ENCODE assay signal across 31 cellular contexts in the genomic region with DNA sequence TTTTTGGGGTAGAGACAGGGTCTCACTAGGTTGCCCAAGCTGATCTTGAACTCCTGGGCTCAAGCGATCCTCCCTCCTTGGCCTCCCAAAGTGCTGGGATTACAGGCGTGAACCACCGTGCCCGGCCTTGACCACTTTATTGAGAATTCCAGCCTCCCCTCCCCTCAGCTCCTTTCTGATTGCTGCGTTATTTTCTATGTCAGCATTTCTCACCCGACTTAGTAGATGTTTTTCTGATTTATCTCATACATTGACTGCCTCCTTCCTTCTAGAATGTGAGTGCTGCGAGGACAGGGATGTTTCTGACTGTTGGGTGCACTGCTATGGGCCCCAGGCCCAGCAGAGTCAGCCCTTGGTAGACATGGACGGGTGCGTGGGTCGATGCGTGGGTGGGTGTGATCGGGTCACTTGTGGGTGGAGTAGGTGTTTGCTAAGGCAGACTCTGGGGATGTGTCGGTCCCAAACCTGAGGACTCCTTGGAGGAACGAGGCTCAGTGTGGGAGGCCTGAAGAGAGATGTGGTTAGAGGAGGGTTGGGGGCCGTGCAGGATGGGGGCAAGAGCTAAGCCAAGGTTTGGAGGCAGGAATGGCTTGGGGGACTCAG. TPM values are rescaled to one million over a fixed set of nuclear protein-coding genes. Genes with fewer than 3 reads are reported as not detected.
A peak's percentile ranks its signal among the peaks of the same experiment; 100 is the strongest.
DNase-seq lines count a peak whose midpoint lies in the region; ATAC-seq, FAIRE-seq and TF ChIP-seq lines count a peak whose summit lies in the region.
"Had no signal": no experiment of that assay in that cellular context is flagged by ENCODE, and none has a peak within 500 bp of the region (broad histone marks: within the 10 kb centered on the region; RNA-seq: fewer than 3 reads in every experiment).

No MANE protein-coding gene starts in this region.

- no peaks in the 10 kb centered on the region for H3K9me3 ChIP-seq in HepG2 (ENCODE audit: low read length)
- H3K9me3 ChIP-seq in right lobe of liver = no peaks in the 10 kb centered on the region
- H3K9me3 ChIP-seq: adrenal gland, MG63, Peyer's patch, thoracic aorta had no signal

- H4K20me1 ChIP-seq in HepG2 (ENCODE audit: insufficient read depth, low read length) = peaks cover 12% of the 10 kb centered on the region; the same call in 1 of the 2 replicates

- TF ChIP-seq EP300 in HepG2 (IDR thresholded peaks at IDR 0.05; ENCODE audit: low read depth in 2 of 2, low read length in 2 of 2) = no peak
- TF ChIP-seq EP300 in HepG2 (CRISPR knock-in tag; IDR thresholded peaks at IDR 0.05; ENCODE audit: borderline replicate concordance) = no peak

- no peak overlapping the region for H3K4me3 Mint-ChIP-seq in activated T-helper 17 cell treated with anti-CD3 and anti-CD28 coated beads, Interleukin-2, amount 50 U/mL, for 72 hours
- H3K4me3 Mint-ChIP-seq in neural crest cell = no peak overlapping the region
- H3K4me3 Mint-ChIP-seq: naive thymus-derived CD8-positive, alpha-beta T cell; stimulated activated naive CD8-positive, alpha-beta T cell treated with anti-CD3 and anti-CD28 coated beads, Interleukin-15, Interleukin-2, amounts not matched to agents 100 ng/mL and 50 ng/mL, for 24 hours had no signal

- H3K4me1 Mint-ChIP-seq in activated T-helper 17 cell treated with anti-CD3 and anti-CD28 coated beads, Interleukin-2, amount 50 U/mL, for 72 hours = peaks cover 12% of the 10 kb centered on the region
- H3K4me1 Mint-ChIP-seq in neural crest cell = peaks cover 16% of the 10 kb centered on the region

- TF ChIP-seq POLR2A in HepG2 (IDR thresholded peaks at IDR 0.05; ENCODE audit: insufficient read depth in 1 of 2, low read depth in 2 of 2, low read length in 2 of 2) (no peak), right lobe of liver (IDR thresholded peaks at IDR 0.05) (no peak)

- no peak for TF ChIP-seq RAD21 in HepG2 (CRISPR knock-in tag; IDR thresholded peaks at IDR 0.05)

- POLR2A ChIA-PET in HepG2 (lab: Yijun Ruan, JAX) = no interaction called here

- H3K4me3 ChIP-seq in HepG2 (replicated peaks in 1 of 3; ENCODE audit: insufficient read depth in 1 of 3, low read depth in 2 of 3, low read length in 3 of 3) = no peak overlapping the region
- no peak overlapping the region for H3K4me3 ChIP-seq in right lobe of liver
- H3K4me3 ChIP-seq: adrenal gland, MG63, Peyer's patch, thoracic aorta had no signal

- H3K4me2 ChIP-seq in HepG2 (ENCODE audit: low read depth, low read length) = no peak overlapping the region

- no peaks in the 10 kb centered on the region for H3K36me3 Mint-ChIP-seq in activated T-helper 17 cell treated with anti-CD3 and anti-CD28 coated beads, Interleukin-2, amount 50 U/mL, for 72 hours (ENCODE audit: low read depth)
- no peaks in the 10 kb centered on the region for H3K36me3 Mint-ChIP-seq in neural crest cell (ENCODE audit: low read depth)

- FAIRE-seq in HepG2 (lab: Jason Lieb, UNC) = no peak
- FAIRE-seq: H54, keratinocyte had no signal

- no peak for ATAC-seq in HepG2
- no peak for ATAC-seq in right lobe of liver
- no peak for ATAC-seq in activated T-helper 17 cell treated with anti-CD3 and anti-CD28 coated beads, Interleukin-2, amount 50 U/mL, for 72 hours (replicated peaks)
- ATAC-seq in sciatic nerve = no peak
- no peak for ATAC-seq in GM19324 (IDR thresholded peaks at IDR 0.05; ENCODE audit: low FRiP score, unreplicated experiment)
- ATAC-seq: naive thymus-derived CD8-positive, alpha-beta T cell had no signal

- H3K36me3 ChIP-seq in HepG2 (replicated peaks in 1 of 2; ENCODE audit: control insufficient read depth in 1 of 2, insufficient read depth in 2 of 2, low read length in 2 of 2) (peaks cover 1 to 8% of the 10 kb centered on the region in 2 experiments; a peak in 2 of 5 replicates), right lobe of liver (no peaks in the 10 kb centered on the region)
- H3K36me3 ChIP-seq: adrenal gland, brain microvascular endothelial cell, MG63, Peyer's patch, thoracic aorta had no signal

- H3K79me2 ChIP-seq in HepG2 (ENCODE audit: insufficient read depth, low read length) = peaks cover 28% of the 10 kb centered on the region

- CTCF ChIA-PET in HepG2 (lab: Yijun Ruan, JAX; ENCODE audit: low intra/inter-chr PET ratio, low total read pairs) = no interaction called here

- H3K9me3 Mint-ChIP-seq in activated T-helper 17 cell treated with anti-CD3 and anti-CD28 coated beads, Interleukin-2, amount 50 U/mL, for 72 hours = no peaks in the 10 kb centered on the region
- no peaks in the 10 kb centered on the region for H3K9me3 Mint-ChIP-seq in neural crest cell
- H3K9me3 Mint-ChIP-seq: naive thymus-derived CD8-positive, alpha-beta T cell; stimulated activated naive CD8-positive, alpha-beta T cell treated with anti-CD3 and anti-CD28 coated beads, Interleukin-15, Interleukin-2, amounts not matched to agents 100 ng/mL and 50 ng/mL, for 24 hours had no signal

- no peak for DNase-seq in HepG2 (ENCODE audit: low spot score)
- no peak for DNase-seq in right lobe of liver
- DNase-seq in neural crest cell (ENCODE audit: low read depth, low spot score) = no peak
- no peak for DNase-seq in sciatic nerve (ENCODE audit: low spot score)
- no peak for DNase-seq in UCSD-AML1 (lab: John Stamatoyannopoulos, UW; ENCODE audit: unreplicated experiment)
- DNase-seq: activated CD4-positive, CD25-positive, alpha-beta regulatory T cell; activated CD8-positive, alpha-beta memory T cell treated with anti-CD3 and anti-CD28 coated beads, Interleukin-2, amount 50 U/mL, for 48 hours; activated effector memory CD4-positive, alpha-beta T cell treated with Interleukin-2 at 50 U/mL for 16 hours; adrenal gland; brain microvascular endothelial cell; COR-L47; DMS79; KBM-7; MG63; naive thymus-derived CD8-positive, alpha-beta T cell; NCI-H1417; NCI-H2081 treated with DMSO at 0.1 percent for 48 hours; NCI-H226; Peyer's patch; SIG-M5; stimulated activated CD4-positive, alpha-beta T cell treated with anti-CD3 and anti-CD28 coated beads, Interleukin-15, amount 100 ng/mL, for 24 hours; T1000 had no signal

- H3K4me1 ChIP-seq in HepG2 (ENCODE audit: insufficient read depth, low read length) = peaks cover 46% of the 10 kb centered on the region
- peaks cover 0 to 24% (median 0%) of the 10 kb centered on the region in 4 donors for H3K4me1 ChIP-seq in right lobe of liver

- no TSS peak for BruUV-seq in HepG2 (replicated peaks; lab: Mats Ljungman, UMichigan)

- no peaks in the 10 kb centered on the region for H3K27me3 ChIP-seq in HepG2 (ENCODE audit: control insufficient read depth in 1 of 2, insufficient read depth in 2 of 2, low read length in 2 of 2)
- no peaks in the 10 kb centered on the region for H3K27me3 ChIP-seq in right lobe of liver
- H3K27me3 ChIP-seq: adrenal gland, brain microvascular endothelial cell, MG63, Peyer's patch had no signal

- TF ChIP-seq CTCF in HepG2 (CRISPR knock-in tag; IDR thresholded peaks at IDR 0.05) (no peak), right lobe of liver (IDR thresholded peaks at IDR 0.05) (no peak), neural crest cell (conservative IDR thresholded peaks at IDR 0.05) (no peak)

- no peak overlapping the region for H2AFZ ChIP-seq in HepG2 (ENCODE audit: low read length)

- no peak overlapping the region for H3K9ac ChIP-seq in HepG2 (ENCODE audit: insufficient read depth, low read depth, low read length)

- H3K27ac ChIP-seq in HepG2 (ENCODE audit: extremely low read length, insufficient read depth, low read length) (no peak overlapping the region), right lobe of liver (no peak overlapping the region)
- H3K27ac ChIP-seq: adrenal gland, brain microvascular endothelial cell, epithelial cell of prostate, Peyer's patch, thoracic aorta had no signal

- H3K27me3 Mint-ChIP-seq in activated T-helper 17 cell treated with anti-CD3 and anti-CD28 coated beads, Interleukin-2, amount 50 U/mL, for 72 hours = no peaks in the 10 kb centered on the region
- H3K27me3 Mint-ChIP-seq in neural crest cell (ENCODE audit: low read depth) = no peaks in the 10 kb centered on the region
- H3K27me3 Mint-ChIP-seq: naive thymus-derived CD8-positive, alpha-beta T cell; stimulated activated naive CD8-positive, alpha-beta T cell treated with anti-CD3 and anti-CD28 coated beads, Interleukin-15, Interleukin-2, amounts not matched to agents 100 ng/mL and 50 ng/mL, for 24 hours had no signal

- in situ Hi-C loops in HepG2 (cut with HindIII; ENCODE audit: extremely low pct_ligation_motif_present, low pct_unique_long_range_greater_than_20kb) = no loop called here

- WGBS in HepG2 (ENCODE audit: low lambda C conversion rate) = 97% methylated on average over 15 of the region's 15 CpGs
- WGBS in right lobe of liver (ENCODE audit: insufficient coverage, low coverage, low lambda C conversion rate, missing lambda C conversion rate) = 75% methylated on average over 12 of the region's 15 CpGs

- H3K27ac Mint-ChIP-seq in activated T-helper 17 cell treated with anti-CD3 and anti-CD28 coated beads, Interleukin-2, amount 50 U/mL, for 72 hours = peak overlapping the region; percentile 62
- H3K27ac Mint-ChIP-seq in neural crest cell (ENCODE audit: unreplicated experiment) = peak overlapping the region; percentile 5
- H3K27ac Mint-ChIP-seq: stimulated activated naive CD8-positive, alpha-beta T cell treated with anti-CD3 and anti-CD28 coated beads, Interleukin-15, Interleukin-2, amounts not matched to agents 100 ng/mL and 50 ng/mL, for 24 hours had no signal

- intact Hi-C loops in HepG2 (cut with micrococcal nuclease; ENCODE audit: unreplicated experiment) (no loop called here), right lobe of liver (cut with DNase I) (no loop called here), sciatic nerve (cut with DNase I) (loop anchor here (5.0 kb wide), 1 partner anchor 1110 kb away; no protein-coding TSS in a partner anchor)

RNA-seq across cellular contexts. Expression of gene NCCRP1, which starts 34.2 kb away (rescaled TPM):
- total RNA-seq in HepG2 (2016; rRNA removed; fragmentation: Illumina TruSeq; extraction: Trizol) = not detected in 2 replicates
- total RNA-seq in HepG2 (2016; cell fraction: cytosol; rRNA removed; fragmentation: Illumina TruSeq; extraction: Trizol; ENCODE audit: low read depth) = not detected in 2 replicates
- not detected in 2 replicates for total RNA-seq in HepG2 (2016; cell fraction: insoluble cytoplasmic fraction; rRNA removed; fragmentation: Illumina TruSeq; extraction: Trizol)
- not detected in 2 replicates for total RNA-seq in HepG2 (2016; cell fraction: membrane; rRNA removed; fragmentation: Illumina TruSeq; extraction: Trizol)
- not detected in 2 replicates for total RNA-seq in HepG2 (2016; cell fraction: nucleus; rRNA removed; fragmentation: Illumina TruSeq; extraction: Trizol)
- not detected in 2 replicates for polyA plus RNA-seq in HepG2 (2011; rRNA removed)
- polyA plus RNA-seq in HepG2 (2011; cell fraction: cytosol; rRNA removed) = not detected in 2 replicates
- not detected in 2 replicates for polyA plus RNA-seq in HepG2 (2011; cell fraction: nucleus; rRNA removed)
- polyA plus RNA-seq in HepG2 (2012) = not detected in 2 replicates
- not detected in 2 replicates for polyA plus RNA-seq in HepG2 (2016; cell fraction: cytosol; fragmentation: Illumina TruSeq; extraction: Trizol; ENCODE audit: low read depth)
- not detected in 2 replicates for polyA plus RNA-seq in HepG2 (2016; cell fraction: insoluble cytoplasmic fraction; fragmentation: Illumina TruSeq; extraction: Trizol; ENCODE audit: low read depth)
- not detected in 2 replicates for polyA plus RNA-seq in HepG2 (2016; cell fraction: membrane; fragmentation: Illumina TruSeq; extraction: Trizol; ENCODE audit: low read depth)
- not detected in 2 replicates for polyA plus RNA-seq in HepG2 (2016; cell fraction: nucleus; fragmentation: Illumina TruSeq; extraction: Trizol; ENCODE audit: insufficient read depth, low read depth)
- 0.06 and 0.70 TPM in 2 replicates for polyA minus RNA-seq in HepG2 (2011; rRNA and poly(A)+ RNA removed; ENCODE audit: low replicate concordance)
- polyA minus RNA-seq in HepG2 (2011; cell fraction: cytosol; rRNA and poly(A)+ RNA removed) = not detected in 2 replicates
- polyA minus RNA-seq in HepG2 (2011; cell fraction: nucleus; rRNA and poly(A)+ RNA removed) = not detected in 2 replicates
- not detected for total RNA-seq in right lobe of liver
- total RNA-seq in activated T-helper 17 cell treated with anti-CD3 and anti-CD28 coated beads, Interleukin-2, amount 50 U/mL, for 72 hours = not detected
- total RNA-seq in neural crest cell = not detected in 2 replicates
- total RNA-seq in sciatic nerve = not detected
- total RNA-seq: liver; naive thymus-derived CD8-positive, alpha-beta T cell had no signal
- polyA plus RNA-seq: liver; naive thymus-derived CD8-positive, alpha-beta T cell had no signal

RNA-seq across cellular contexts. Expression of gene PAK4, which starts 37.0 kb away (rescaled TPM):
- 9.5 and 11.6 TPM in 2 replicates for total RNA-seq in HepG2 (2016; rRNA removed; fragmentation: Illumina TruSeq; extraction: Trizol)
- total RNA-seq in HepG2 (2016; cell fraction: cytosol; rRNA removed; fragmentation: Illumina TruSeq; extraction: Trizol; ENCODE audit: low read depth) = 2.6 and 4.8 TPM in 2 replicates
- 10.0 and 10.5 TPM in 2 replicates for total RNA-seq in HepG2 (2016; cell fraction: insoluble cytoplasmic fraction; rRNA removed; fragmentation: Illumina TruSeq; extraction: Trizol)
- total RNA-seq in HepG2 (2016; cell fraction: membrane; rRNA removed; fragmentation: Illumina TruSeq; extraction: Trizol) = 10.6 and 12.4 TPM in 2 replicates
- total RNA-seq in HepG2 (2016; cell fraction: nucleus; rRNA removed; fragmentation: Illumina TruSeq; extraction: Trizol) = 8.9 and 11.4 TPM in 2 replicates
- polyA plus RNA-seq in HepG2 (2011; rRNA removed) = 17.8 and 17.9 TPM in 2 replicates
- 14.3 and 23.7 TPM in 2 replicates for polyA plus RNA-seq in HepG2 (2011; cell fraction: cytosol; rRNA removed)
- 18.9 and 19.4 TPM in 2 replicates for polyA plus RNA-seq in HepG2 (2011; cell fraction: nucleus; rRNA removed)
- polyA plus RNA-seq in HepG2 (2012) = 14.7 and 17.0 TPM in 2 replicates
- polyA plus RNA-seq in HepG2 (2016; cell fraction: cytosol; fragmentation: Illumina TruSeq; extraction: Trizol; ENCODE audit: low read depth) = 9.3 and 10.1 TPM in 2 replicates
- 28.2 and 39.6 TPM in 2 replicates for polyA plus RNA-seq in HepG2 (2016; cell fraction: insoluble cytoplasmic fraction; fragmentation: Illumina TruSeq; extraction: Trizol; ENCODE audit: low read depth)
- polyA plus RNA-seq in HepG2 (2016; cell fraction: membrane; fragmentation: Illumina TruSeq; extraction: Trizol; ENCODE audit: low read depth) = 28.3 and 29.9 TPM in 2 replicates
- polyA plus RNA-seq in HepG2 (2016; cell fraction: nucleus; fragmentation: Illumina TruSeq; extraction: Trizol; ENCODE audit: insufficient read depth, low read depth) = 31.4 and 32.9 TPM in 2 replicates
- polyA minus RNA-seq in HepG2 (2011; rRNA and poly(A)+ RNA removed; ENCODE audit: low replicate concordance) = 22.4 and 40.1 TPM in 2 replicates
- 17.8 and 19.8 TPM in 2 replicates for polyA minus RNA-seq in HepG2 (2011; cell fraction: cytosol; rRNA and poly(A)+ RNA removed)
- polyA minus RNA-seq in HepG2 (2011; cell fraction: nucleus; rRNA and poly(A)+ RNA removed) = 9.8 and 13.6 TPM in 2 replicates
- total RNA-seq in right lobe of liver = 10 to 100 TPM; 11.4 to 16.6 (median 14.7) TPM
- 10 to 100 TPM; 17.8 to 18.4 TPM for total RNA-seq in activated T-helper 17 cell treated with anti-CD3 and anti-CD28 coated beads, Interleukin-2, amount 50 U/mL, for 72 hours
- total RNA-seq in neural crest cell = 54.4 and 56.8 TPM in 2 replicates
- total RNA-seq in sciatic nerve = 43.5 TPM

RNA-seq across cellular contexts. Expression of gene SYCN, which starts 41.5 kb away (rescaled TPM):
- total RNA-seq in HepG2 (2016; rRNA removed; fragmentation: Illumina TruSeq; extraction: Trizol) (not detected in 2 replicates), right lobe of liver (not detected), neural crest cell (not detected in 2 replicates), sciatic nerve (not detected)
- not detected in 2 replicates for total RNA-seq in HepG2 (2016; cell fraction: cytosol; rRNA removed; fragmentation: Illumina TruSeq; extraction: Trizol; ENCODE audit: low read depth)
- total RNA-seq in HepG2 (2016; cell fraction: insoluble cytoplasmic fraction; rRNA removed; fragmentation: Illumina TruSeq; extraction: Trizol) = not detected in 2 replicates
- not detected in 2 replicates for total RNA-seq in HepG2 (2016; cell fraction: membrane; rRNA removed; fragmentation: Illumina TruSeq; extraction: Trizol)
- not detected in 2 replicates for total RNA-seq in HepG2 (2016; cell fraction: nucleus; rRNA removed; fragmentation: Illumina TruSeq; extraction: Trizol)
- polyA plus RNA-seq in HepG2 (2011; rRNA removed) = not detected in 2 replicates
- polyA plus RNA-seq in HepG2 (2011; cell fraction: cytosol; rRNA removed) = not detected in 2 replicates
- polyA plus RNA-seq in HepG2 (2011; cell fraction: nucleus; rRNA removed) = not detected in 2 replicates
- not detected in 2 replicates for polyA plus RNA-seq in HepG2 (2012)
- not detected in 2 replicates for polyA plus RNA-seq in HepG2 (2016; cell fraction: cytosol; fragmentation: Illumina TruSeq; extraction: Trizol; ENCODE audit: low read depth)
- polyA plus RNA-seq in HepG2 (2016; cell fraction: insoluble cytoplasmic fraction; fragmentation: Illumina TruSeq; extraction: Trizol; ENCODE audit: low read depth) = not detected in 2 replicates
- not detected in 2 replicates for polyA plus RNA-seq in HepG2 (2016; cell fraction: membrane; fragmentation: Illumina TruSeq; extraction: Trizol; ENCODE audit: low read depth)
- polyA plus RNA-seq in HepG2 (2016; cell fraction: nucleus; fragmentation: Illumina TruSeq; extraction: Trizol; ENCODE audit: insufficient read depth, low read depth) = not detected in 2 replicates
- polyA minus RNA-seq in HepG2 (2011; rRNA and poly(A)+ RNA removed; ENCODE audit: low replicate concordance) = not detected in 2 replicates
- polyA minus RNA-seq in HepG2 (2011; cell fraction: cytosol; rRNA and poly(A)+ RNA removed) = not detected in 2 replicates
- not detected in 2 replicates for polyA minus RNA-seq in HepG2 (2011; cell fraction: nucleus; rRNA and poly(A)+ RNA removed)
- not detected for total RNA-seq in activated T-helper 17 cell treated with anti-CD3 and anti-CD28 coated beads, Interleukin-2, amount 50 U/mL, for 72 hours
- total RNA-seq: liver; naive thymus-derived CD8-positive, alpha-beta T cell; Peyer's patch; thoracic aorta had no signal
- polyA plus RNA-seq: adrenal gland; BJ; keratinocyte; liver; naive thymus-derived CD8-positive, alpha-beta T cell had no signal
